In genomic region chr1:41528726-41529605, GRCh38 we compare ENCODE assay signal across 1 cellular context.
TF ChIP-seq lines count a peak whose summit lies in the region.

No MANE protein-coding gene starts in this region.

TF ChIP-seq in HEK293, 187 proteins besides CTCF, POLR2A, EP300 and RAD21 (continued from another document):
- TF ChIP-seq PRDM2 (tag by site-specific recombination; IDR thresholded peaks at IDR 0.05; ENCODE audit: borderline replicate concordance) = no peak
- TF ChIP-seq ZNF157 (tag by site-specific recombination; IDR thresholded peaks at IDR 0.05) = no peak
- no peak for TF ChIP-seq ZNF362 (tag by site-specific recombination; IDR thresholded peaks at IDR 0.05)
- TF ChIP-seq ZBTB11 (tag by site-specific recombination; conservative IDR thresholded peaks at IDR 0.05; ENCODE audit: low read depth) = no peak
- TF ChIP-seq FEZF1 (tag by site-specific recombination; IDR thresholded peaks at IDR 0.05) = no peak
- TF ChIP-seq GLI4 (tag by site-specific recombination; IDR thresholded peaks at IDR 0.05) = no peak
- TF ChIP-seq PRDM4 (tag by site-specific recombination; IDR thresholded peaks at IDR 0.05) = no peak
- TF ChIP-seq ZNF211 (tag by site-specific recombination; IDR thresholded peaks at IDR 0.05; ENCODE audit: low read depth) = peak; percentile 36; the same call in 1 of the 2 replicates
- TF ChIP-seq KLF1 (tag by site-specific recombination; IDR thresholded peaks at IDR 0.05) = peak; percentile 64; the same call in 1 of the 2 replicates
- TF ChIP-seq KLF9 (tag by site-specific recombination; IDR thresholded peaks at IDR 0.05; ENCODE audit: low read depth) = peak; percentile 51
- no peak for TF ChIP-seq ZEB2 (tag by site-specific recombination; IDR thresholded peaks at IDR 0.05)
- peak; percentile 94 for TF ChIP-seq ZNF18 (tag by site-specific recombination; IDR thresholded peaks at IDR 0.05)
- TF ChIP-seq ZNF335 (tag by site-specific recombination; conservative IDR thresholded peaks at IDR 0.05) = no peak
- no peak for TF ChIP-seq ZNF704 (tag by site-specific recombination; IDR thresholded peaks at IDR 0.05)
- TF ChIP-seq ZNF677 (tag by site-specific recombination; IDR thresholded peaks at IDR 0.05) = no peak
- TF ChIP-seq ZNF140 (tag by site-specific recombination; IDR thresholded peaks at IDR 0.05) = no peak
- TF ChIP-seq ZNF174 (tag by site-specific recombination; IDR thresholded peaks at IDR 0.05) = no peak
- TF ChIP-seq ZNF585B (tag by site-specific recombination; IDR thresholded peaks at IDR 0.05) = no peak
- TF ChIP-seq ZNF580 (tag by site-specific recombination; IDR thresholded peaks at IDR 0.05) = no peak
- no peak for TF ChIP-seq ZNF747 (tag by site-specific recombination; IDR thresholded peaks at IDR 0.05)
- TF ChIP-seq ZNF473 (tag by site-specific recombination; IDR thresholded peaks at IDR 0.05) = 0 out of 2 replicates have a peak, but pooled peaks have one; percentile 42
- no peak for TF ChIP-seq BCL6B (tag by site-specific recombination; IDR thresholded peaks at IDR 0.05)
- TF ChIP-seq SETDB1 (IDR thresholded peaks at IDR 0.05; ENCODE audit: insufficient read length, low read length) = no peak
- TF ChIP-seq ZBTB21 (tag by site-specific recombination; IDR thresholded peaks at IDR 0.05) = no peak
